In the genomic region with DNA sequence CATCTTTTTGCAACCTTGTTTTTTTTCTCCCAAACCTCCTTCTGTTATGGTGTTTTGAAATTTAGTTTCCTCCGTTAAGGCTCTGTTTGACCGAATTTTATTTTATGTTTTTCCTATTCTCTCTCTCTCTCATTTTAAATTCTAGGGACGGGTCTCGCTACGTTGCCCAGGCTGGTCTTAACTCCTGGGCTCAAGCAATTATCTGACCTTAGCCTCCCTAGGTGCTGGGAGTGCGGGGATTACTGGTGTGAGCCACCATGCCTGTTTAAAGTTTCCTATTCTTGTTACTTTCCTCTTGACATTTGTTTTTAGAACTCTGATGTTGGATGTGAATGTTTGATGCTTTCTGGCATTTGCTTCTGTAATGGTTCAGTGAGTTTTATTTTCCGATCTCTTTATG, we compare ENCODE assay signal across 8 cellular contexts. TPM values are rescaled to one million over a fixed set of nuclear protein-coding genes. Genes with fewer than 3 reads are reported as not detected.
DNase-seq lines count a peak whose midpoint lies in the region; ATAC-seq and TF ChIP-seq lines count a peak whose summit lies in the region.

No MANE protein-coding gene starts in this region.

- peak overlapping the region; percentile 74 for H2AFZ ChIP-seq in DND-41 (ENCODE audit: low read depth, low read length)

- no peak for ATAC-seq in DND-41 (ENCODE audit: insufficient read depth, low read depth)

- H3K27me3 Mint-ChIP-seq in progenitor cell of endocrine pancreas = no peaks in the 10 kb centered on the region

- H4K20me1 ChIP-seq in DND-41 (ENCODE audit: insufficient read depth, low read length) = peaks cover 7% of the 10 kb centered on the region; the same call in 1 of the 2 replicates

- no peak for TF ChIP-seq CTCF in DND-41 (IDR thresholded peaks at IDR 0.05; ENCODE audit: borderline replicate concordance, extremely low read depth, low read length, poor library complexity, severe bottlenecking)
- no peak for TF ChIP-seq CTCF in Peyer's patch (IDR thresholded peaks at IDR 0.05)
- TF ChIP-seq CTCF in esophagus squamous epithelium (IDR thresholded peaks at IDR 0.05) = no peak
- TF ChIP-seq CTCF in progenitor cell of endocrine pancreas (IDR thresholded peaks at IDR 0.05; ENCODE audit: unreplicated experiment) = no peak

- H3K27ac Mint-ChIP-seq in progenitor cell of endocrine pancreas = peak overlapping the region; percentile 92

- H3K27ac ChIP-seq in DND-41 (ENCODE audit: low read length) = peak overlapping the region; percentile 84
- peak overlapping the region in 2 of 4 donors; percentile 83 to 94 for H3K27ac ChIP-seq in Peyer's patch
- H3K27ac ChIP-seq in esophagus squamous epithelium = peak overlapping the region in 2 of 4 donors; percentile 93 to 95

- peak overlapping the region; percentile 85 for H3K4me2 ChIP-seq in DND-41 (ENCODE audit: insufficient read depth, low read length)

- H3K4me1 ChIP-seq in DND-41 (ENCODE audit: insufficient read depth, low read length) (peaks cover 27% of the 10 kb centered on the region), Peyer's patch (peaks cover 0 to 19% (median 0%) of the 10 kb centered on the region in 4 donors), esophagus squamous epithelium (peaks cover 0 to 31% (median 16%) of the 10 kb centered on the region in 3 donors)

- peaks cover under 1% of the 10 kb centered on the region for H3K36me3 Mint-ChIP-seq in progenitor cell of endocrine pancreas (ENCODE audit: insufficient read depth)

- H3K27me3 ChIP-seq in DND-41 (ENCODE audit: insufficient read depth, low read length, poor library complexity) = no peaks in the 10 kb centered on the region
- no peaks in the 10 kb centered on the region for H3K27me3 ChIP-seq in Peyer's patch
- no peaks in the 10 kb centered on the region for H3K27me3 ChIP-seq in esophagus squamous epithelium

- TF ChIP-seq POLR2A in Peyer's patch (IDR thresholded peaks at IDR 0.05) = no peak
- no peak for TF ChIP-seq POLR2A in esophagus squamous epithelium (IDR thresholded peaks at IDR 0.05)

- H3K4me3 ChIP-seq in DND-41 (ENCODE audit: low read depth in 1 of 2, low read length in 2 of 2) = peak overlapping the region; percentile 78 to 88
- peak overlapping the region in 3 of 4 donors; percentile 67 to 94 (median 92) for H3K4me3 ChIP-seq in Peyer's patch
- H3K4me3 ChIP-seq in esophagus squamous epithelium = peak overlapping the region; percentile 69 to 100 (median 84)

- peak overlapping the region; percentile 98 for H3K9ac ChIP-seq in DND-41 (ENCODE audit: low read depth, low read length)

- no peak for DNase-seq in DND-41
- no peak for DNase-seq in Peyer's patch
- no peak for DNase-seq in esophagus squamous epithelium (lab: John Stamatoyannopoulos, UW)
- DNase-seq in progenitor cell of endocrine pancreas (ENCODE audit: low spot score, unreplicated experiment) = no peak
- DNase-seq in cerebellar cortex (ENCODE audit: low spot score) = no peak
- DNase-seq in midbrain (lab: John Stamatoyannopoulos, UW) = no peak
- no peak for DNase-seq in 8988T
- no peak for DNase-seq in NCI-H1436 treated with DMSO at 0.1 percent for 48 hours (lab: John Stamatoyannopoulos, UW)

- intact Hi-C loops in esophagus squamous epithelium (cut with DNase I) = no loop called here

- H3K4me1 Mint-ChIP-seq in progenitor cell of endocrine pancreas (ENCODE audit: low read depth) = peaks cover 10% of the 10 kb centered on the region

- H3K4me3 Mint-ChIP-seq in progenitor cell of endocrine pancreas (ENCODE audit: low read depth) = peak overlapping the region; percentile 93

- H3K36me3 ChIP-seq in DND-41 (ENCODE audit: insufficient read depth, low read length) (peaks cover 31% of the 10 kb centered on the region), Peyer's patch (peaks cover 0 to 14% (median 0%) of the 10 kb centered on the region in 3 donors), esophagus squamous epithelium (peaks cover 5 to 20% (median 13%) of the 10 kb centered on the region in 3 donors)

- H3K9me3 Mint-ChIP-seq in progenitor cell of endocrine pancreas (ENCODE audit: low read depth) = no peaks in the 10 kb centered on the region

- H3K9me3 ChIP-seq in DND-41 (ENCODE audit: insufficient read depth, low read length, severe bottlenecking) (no peaks in the 10 kb centered on the region), Peyer's patch (no peaks in the 10 kb centered on the region), esophagus squamous epithelium (no peaks in the 10 kb centered on the region)

- WGBS in esophagus squamous epithelium, 2 donors = 22 to 24% methylated on average over 7 of the region's 7 CpGs

- peaks cover 40% of the 10 kb centered on the region for H3K79me2 ChIP-seq in DND-41 (ENCODE audit: insufficient read depth, low read length)

RNA-seq across cellular contexts. Expression of a gene that starts 1.0 kb away (rescaled TPM):
- total RNA-seq in Peyer's patch (10 to 100 TPM; 62.9 to 93.3 (median 65.9) TPM), esophagus squamous epithelium (10 to 100 TPM; 28.3 to 52.3 (median 36.1) TPM), progenitor cell of endocrine pancreas (102 and 116 TPM in 2 replicates)

RNA-seq across cellular contexts. Expression of a gene that starts 9.0 kb away (rescaled TPM):
- total RNA-seq in Peyer's patch (10 to 100 TPM; 15.7 to 20.8 (median 17.6) TPM), esophagus squamous epithelium (10 to 100 TPM in 1 of 4 donors, 1 to 10 TPM in 3; 4.7 to 14.5 (median 6.1) TPM), progenitor cell of endocrine pancreas (40.0 and 42.1 TPM in 2 replicates)
